15 cellular contexts compared by ENCODE assay signal in the genomic region with DNA sequence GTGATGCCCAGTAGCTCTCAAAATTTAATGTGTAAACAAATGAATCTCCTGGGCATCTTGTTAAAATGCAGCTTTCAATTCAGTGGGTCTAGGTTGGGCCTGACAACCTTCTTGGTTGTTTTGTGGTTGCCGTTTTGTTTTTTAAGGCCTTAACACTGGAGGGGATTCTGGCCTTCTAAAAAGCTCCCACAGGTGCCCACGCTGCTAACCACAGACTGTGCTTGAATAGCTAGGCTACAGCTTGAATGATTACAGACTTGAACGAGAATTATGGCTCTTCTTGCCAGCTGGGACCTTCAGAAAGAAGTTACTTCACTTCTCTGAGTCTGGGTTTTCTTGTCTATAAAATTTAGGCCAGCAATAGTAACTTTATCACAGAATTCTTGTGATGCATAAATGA. TPM values are rescaled to one million over a fixed set of nuclear protein-coding genes. Genes with fewer than 3 reads are reported as not detected.
DNase-seq lines count a peak whose midpoint lies in the region; TF ChIP-seq lines count a peak whose summit lies in the region.
"Had no signal": no experiment of that assay in that cellular context is flagged by ENCODE, and none has a peak within 500 bp of the region (broad histone marks: within the 10 kb centered on the region; RNA-seq: fewer than 3 reads in every experiment).

No MANE protein-coding gene starts in this region.

- H3K27ac ChIP-seq in stomach smooth muscle (ENCODE audit: low read length) (peak overlapping the region; percentile 46), testis (no peak overlapping the region)

- H3K4me1 ChIP-seq in stomach smooth muscle (ENCODE audit: control insufficient read depth, insufficient read depth, low read length) (peaks cover 10% of the 10 kb centered on the region), testis (peaks cover 13% of the 10 kb centered on the region)

- no peaks in the 10 kb centered on the region for H3K36me3 Mint-ChIP-seq in activated T-cell treated with anti-CD3 and anti-CD28 coated beads, Interleukin-2, amount 50 U/mL, for 24 hours (ENCODE audit: low read depth)
- peaks cover 0 to 7% (median 6%) of the 10 kb centered on the region in 3 donors for H3K36me3 Mint-ChIP-seq in immature natural killer cell

- no peaks in the 10 kb centered on the region for H3K9me3 Mint-ChIP-seq in activated T-cell treated with anti-CD3 and anti-CD28 coated beads, Interleukin-2, amount 50 U/mL, for 24 hours
- no peaks in the 10 kb centered on the region for H3K9me3 Mint-ChIP-seq in immature natural killer cell
- H3K9me3 Mint-ChIP-seq: stimulated activated naive CD8-positive, alpha-beta T cell treated with anti-CD3 and anti-CD28 coated beads, Interleukin-15, amount 100 ng/mL, for 72 hours had no signal

- intact Hi-C loops in testis (cut with DNase I; ENCODE audit: low total_unique reads), result loop anchor here (5.0 kb wide), 1 partner anchor 75 kb away; no protein-coding TSS in a partner anchor

- DNase-seq in activated T-cell treated with anti-CD3 and anti-CD28 coated beads, Interleukin-2, amount 50 U/mL, for 24 hours, result no peak
- DNase-seq in activated T-cell treated with anti-CD3 and anti-CD28 coated beads for 4 hours, result no peak
- peak; percentile 22 for DNase-seq in Jurkat, Clone E6-1 (ENCODE audit: low read depth, low spot score)
- DNase-seq in immature natural killer cell, result no peak
- DNase-seq in testis, result no peak
- DNase-seq in HK-2 (ENCODE audit: unreplicated experiment), result no peak
- DNase-seq in NCI-H1105 (lab: John Stamatoyannopoulos, UW), result no peak

- peak overlapping the region; percentile 85 for H3K27ac Mint-ChIP-seq in activated T-cell treated with anti-CD3 and anti-CD28 coated beads, Interleukin-2, amount 50 U/mL, for 24 hours
- peak overlapping the region in 2 of 6 donors; percentile 52 to 77 for H3K27ac Mint-ChIP-seq in immature natural killer cell

- 63 to 69% methylated on average over 3 of the region's 3 CpGs for WGBS in testis, 2 donors

- peaks cover 19% of the 10 kb centered on the region for H3K4me1 Mint-ChIP-seq in activated T-cell treated with anti-CD3 and anti-CD28 coated beads, Interleukin-2, amount 50 U/mL, for 24 hours (ENCODE audit: low read depth)
- peaks cover 18 to 25% of the 10 kb centered on the region in 2 donors for H3K4me1 Mint-ChIP-seq in immature natural killer cell
- H3K4me1 Mint-ChIP-seq: endodermal cell had no signal

- H3K9me3 ChIP-seq in stomach smooth muscle (ENCODE audit: control insufficient read depth in 2 of 2, low read length in 2 of 2) (no peaks in the 10 kb centered on the region), testis (no peaks in the 10 kb centered on the region)
- H3K9me3 ChIP-seq: right atrium auricular region had no signal

- H3K27me3 Mint-ChIP-seq in activated T-cell treated with anti-CD3 and anti-CD28 coated beads, Interleukin-2, amount 50 U/mL, for 24 hours, result peaks cover 2% of the 10 kb centered on the region
- H3K27me3 Mint-ChIP-seq in immature natural killer cell (ENCODE audit: low read depth in 3 of 3), result peaks cover 1 to 2% (median 2%) of the 10 kb centered on the region in 3 donors
- H3K27me3 Mint-ChIP-seq: stimulated activated naive CD8-positive, alpha-beta T cell treated with anti-CD3 and anti-CD28 coated beads, Interleukin-15, amount 100 ng/mL, for 72 hours had no signal

- H3K9ac ChIP-seq in stomach smooth muscle (ENCODE audit: low read length in 2 of 2), result no peak overlapping the region

- H3K36me3 ChIP-seq in stomach smooth muscle (ENCODE audit: control insufficient read depth in 2 of 2, insufficient read depth in 2 of 2, low read length in 2 of 2) (no peaks in the 10 kb centered on the region), testis (ENCODE audit: low read depth, missing control alignments) (no peaks in the 10 kb centered on the region)
- H3K36me3 ChIP-seq: right atrium auricular region had no signal

- H3K4me3 Mint-ChIP-seq in activated T-cell treated with anti-CD3 and anti-CD28 coated beads, Interleukin-2, amount 50 U/mL, for 24 hours, result peak overlapping the region; percentile 80
- H3K4me3 Mint-ChIP-seq in immature natural killer cell, result peak overlapping the region in 4 of 5 donors; percentile 93 to 97 (median 94)
- H3K4me3 Mint-ChIP-seq: endodermal cell had no signal

- TF ChIP-seq CTCF in testis (IDR thresholded peaks at IDR 0.05), result no peak

- TF ChIP-seq POLR2A in testis (IDR thresholded peaks at IDR 0.05), result no peak

- no peaks in the 10 kb centered on the region for H3K27me3 ChIP-seq in stomach smooth muscle (ENCODE audit: control insufficient read depth in 1 of 2, insufficient read depth in 2 of 2, low read length in 2 of 2)
- no peaks in the 10 kb centered on the region for H3K27me3 ChIP-seq in testis
- H3K27me3 ChIP-seq: right atrium auricular region had no signal

- H3K4me3 ChIP-seq in Jurkat, Clone E6-1 (ENCODE audit: low read length), result no peak overlapping the region
- H3K4me3 ChIP-seq in stomach smooth muscle (ENCODE audit: low read length in 2 of 2) (peak overlapping the region in 1 of 2 donors; percentile 83), testis (no peak overlapping the region)

RNA-seq across cellular contexts. Expression of gene FLVCR2, which starts 1.3 kb away (rescaled TPM):
- not detected for polyA plus RNA-seq in Jurkat, Clone E6-1 (2012; ENCODE audit: insufficient read depth, insufficient read length)
- polyA plus RNA-seq in immature natural killer cell (1 to 10 TPM in 1 of 3 donors, under 1 TPM in 1, not detected in 1; 0.24 to 1.4 TPM), testis (ENCODE audit: insufficient read depth, low read depth, low replicate concordance) (49.6 TPM)
- total RNA-seq in testis, result 10 to 100 TPM; 38.5 to 45.0 TPM

RNA-seq across cellular contexts. Expression of gene BATF, which starts 54.8 kb away (rescaled TPM):
- 29.7 TPM for polyA plus RNA-seq in Jurkat, Clone E6-1 (2012; ENCODE audit: insufficient read depth, insufficient read length)
- 10 to 100 TPM; 61.7 to 97.4 (median 95.6) TPM for polyA plus RNA-seq in immature natural killer cell
- 1 to 10 TPM in 1 of 2 donors, under 1 TPM in 1; 0.63 to 2.9 TPM for total RNA-seq in testis
- 1.5 TPM for polyA plus RNA-seq in testis (ENCODE audit: insufficient read depth, low read depth, low replicate concordance)
- total RNA-seq: endodermal cell, IMR-90, kidney epithelial cell, PC-3 had no signal
- polyA plus RNA-seq: AG04450, IMR-90 had no signal

Comparison
In these comparisons a context has a peak if more than half of its experiments do, and no peak if none do; other contexts are left out.
1. RNA of gene FLVCR2, which starts 1.3 kb away (polyA plus RNA-seq): 49.6 TPM in testis (single experiment); 0.24 to 1.4 TPM in immature natural killer cell; every median in the first group is over 10 times any median in the second.
2. RNA of gene BATF, which starts 54.8 kb away (polyA plus RNA-seq): 61.7 to 97.4 TPM in immature natural killer cell; 1.5 TPM in testis (single experiment); every median in the first group is over 10 times any median in the second.